8 cellular contexts compared by ENCODE assay signal in the genomic region with DNA sequence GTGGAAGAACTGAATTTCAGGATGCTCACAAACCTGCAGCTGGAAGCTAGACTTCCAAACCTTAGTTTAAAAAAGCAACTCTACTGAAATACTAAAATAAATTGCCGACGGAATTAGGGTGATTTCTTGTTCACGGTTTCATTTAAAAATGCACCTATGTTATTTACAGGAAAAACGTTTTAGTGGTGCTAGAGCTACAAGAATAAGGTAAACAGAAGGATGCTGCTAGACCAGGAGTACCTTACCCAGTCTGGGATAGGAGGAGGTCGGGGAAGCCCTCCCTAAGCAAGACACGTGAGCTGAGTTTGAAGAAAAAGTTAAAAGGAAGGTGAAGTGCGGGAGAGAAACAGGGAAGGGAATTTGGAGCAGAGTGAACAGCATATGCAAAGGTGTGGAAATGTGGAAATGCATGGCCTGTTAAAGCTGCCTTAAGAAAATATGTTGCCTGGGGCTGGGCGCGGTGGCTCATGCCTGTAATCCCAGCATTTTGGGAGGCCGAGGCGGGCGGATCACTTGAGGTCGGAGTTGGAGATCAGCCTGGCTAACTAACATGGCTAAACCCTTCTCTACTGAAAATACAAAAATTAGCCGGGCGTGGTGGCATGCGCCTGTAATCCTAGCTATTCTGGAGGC. TPM values are rescaled to one million over a fixed set of nuclear protein-coding genes. Genes with fewer than 3 reads are reported as not detected.
DNase-seq lines count a peak whose midpoint lies in the region; ATAC-seq, FAIRE-seq and TF ChIP-seq lines count a peak whose summit lies in the region.

No MANE protein-coding gene starts in this region.

- H3K9me3 ChIP-seq in gastrocnemius medialis, result no peaks in the 10 kb centered on the region

- H3K4me1 ChIP-seq in gastrocnemius medialis, result peaks cover 56 to 70% of the 10 kb centered on the region in 2 donors

- H3K9me3 Mint-ChIP-seq in activated B cell treated with CpG ODN at 0.5 μM for 24 hours (no peaks in the 10 kb centered on the region), glutamatergic neuron (ENCODE audit: unreplicated experiment) (peaks cover 8% of the 10 kb centered on the region)

- no peaks in the 10 kb centered on the region for H3K27me3 Mint-ChIP-seq in activated B cell treated with CpG ODN at 0.5 μM for 24 hours
- peaks cover 10% of the 10 kb centered on the region for H3K27me3 Mint-ChIP-seq in glutamatergic neuron (ENCODE audit: unreplicated experiment)

- peak overlapping the region; percentile 93 for H3K4me3 Mint-ChIP-seq in activated B cell treated with CpG ODN at 0.5 μM for 24 hours
- peak overlapping the region; percentile 85 for H3K4me3 Mint-ChIP-seq in glutamatergic neuron (ENCODE audit: unreplicated experiment)

- no peak for FAIRE-seq in urothelium cell line (lab: Jason Lieb, UNC)

- TF ChIP-seq CTCF in GM12864 (IDR thresholded peaks at IDR 0.05; ENCODE audit: low read depth, low read length, missing control alignments), result no peak
- no peak for TF ChIP-seq CTCF in activated B cell treated with CpG ODN at 0.5 μM for 24 hours (IDR thresholded peaks at IDR 0.05)
- TF ChIP-seq CTCF in glutamatergic neuron (IDR thresholded peaks at IDR 0.05; ENCODE audit: partially characterized antibody, unreplicated experiment), result no peak
- no peak for TF ChIP-seq CTCF in gastrocnemius medialis (IDR thresholded peaks at IDR 0.05 in 4 of 5, conservative IDR thresholded peaks at IDR 0.05 in 1 of 5)
- TF ChIP-seq CTCF in GM20000 (IDR thresholded peaks at IDR 0.05; ENCODE audit: extremely low read depth, missing control alignments), result no peak

- H3K4me3 ChIP-seq in GM12864 (ENCODE audit: low read depth, low read length) (peak overlapping the region; percentile 80; the same call in 1 of the 2 replicates), gastrocnemius medialis (peak overlapping the region; percentile 83 to 94 (median 91))

- H3K27ac Mint-ChIP-seq in activated B cell treated with CpG ODN at 0.5 μM for 24 hours (peak overlapping the region; percentile 97), glutamatergic neuron (ENCODE audit: unreplicated experiment) (peak overlapping the region; percentile 96)

- no peak for TF ChIP-seq POLR2A in gastrocnemius medialis (IDR thresholded peaks at IDR 0.05)

- H3K36me3 Mint-ChIP-seq in activated B cell treated with CpG ODN at 0.5 μM for 24 hours (ENCODE audit: low read depth) (peaks cover 32% of the 10 kb centered on the region), glutamatergic neuron (ENCODE audit: unreplicated experiment) (peaks cover 3% of the 10 kb centered on the region)

- no peak for DNase-seq in GM12864 (ENCODE audit: low read depth)
- DNase-seq in activated B cell treated with CpG ODN at 0.5 μM for 24 hours, result peak; percentile 7
- no peak for DNase-seq in glutamatergic neuron
- DNase-seq in gastrocnemius medialis, result no peak
- DNase-seq in cerebellum (ENCODE audit: low spot score), result no peak
- DNase-seq in GM20000 (ENCODE audit: low spot score), result no peak
- no peak for DNase-seq in urothelium cell line (ENCODE audit: low spot score)
- DNase-seq in hypothalamus (lab: John Stamatoyannopoulos, UW), result no peak

- peaks cover 0 to 20% of the 10 kb centered on the region in 2 donors for H3K36me3 ChIP-seq in gastrocnemius medialis

- CTCF ChIA-PET in activated B cell treated with CpG ODN at 0.5 μM for 24 hours (lab: Charles Lee), result interaction anchor here (2.0 to 2.8 kb wide), 3 partner anchors 21 to 113 kb away, joined by 14 to 16 read pairs (median 15); no protein-coding TSS in a partner anchor

- in situ Hi-C loops in gastrocnemius medialis (cut with MboI; ENCODE audit: low sequenced_read_pairs in 4 of 4), result no loop called here

- intact Hi-C loops in activated B cell treated with CpG ODN at 0.5 μM for 24 hours (cut with micrococcal nuclease) (loop anchor here (2.0 to 5.0 kb wide), 6 partner anchors 74 to 612 kb away; a partner anchor contains a TSS), gastrocnemius medialis (cut with DNase I; ENCODE audit: low total_unique reads) (loop anchor here (5.0 to 10.0 kb wide), 2 partner anchors 177 to 274 kb away; a partner anchor contains a TSS)

- POLR2A ChIA-PET in activated B cell treated with CpG ODN at 0.5 μM for 24 hours (lab: Charles Lee), result interaction anchor here (0.6 to 4.8 kb wide), 25 partner anchors 8 to 912 kb away, joined by 3 to 45 read pairs (median 8); a partner anchor contains a TSS

- peak overlapping the region; percentile 93 to 100 (median 99) for H3K27ac ChIP-seq in gastrocnemius medialis

- no peaks in the 10 kb centered on the region for H3K27me3 ChIP-seq in gastrocnemius medialis

- H3K4me1 Mint-ChIP-seq in activated B cell treated with CpG ODN at 0.5 μM for 24 hours, result peaks cover 69% of the 10 kb centered on the region
- peaks cover 23% of the 10 kb centered on the region for H3K4me1 Mint-ChIP-seq in glutamatergic neuron (ENCODE audit: low read depth, unreplicated experiment)

- ATAC-seq in activated B cell treated with CpG ODN at 0.5 μM for 24 hours (ENCODE audit: low read depth), result no peak
- no peak for ATAC-seq in gastrocnemius medialis

RNA-seq across cellular contexts. Expression of a gene that starts 1.4 kb away (rescaled TPM):
- total RNA-seq in activated B cell treated with CpG ODN at 0.5 μM for 24 hours, result 865 and 906 TPM in 2 replicates
- total RNA-seq in glutamatergic neuron (ENCODE audit: unreplicated experiment), result 885 TPM
- 1,000 to 10,000 TPM; 1,340 to 3,366 (median 1,705) TPM for total RNA-seq in gastrocnemius medialis
- 295 TPM for total RNA-seq in cerebellum

RNA-seq across cellular contexts. Expression of a gene that starts 18.7 kb away (rescaled TPM):
- total RNA-seq in activated B cell treated with CpG ODN at 0.5 μM for 24 hours (0.16 and 0.44 TPM in 2 replicates), glutamatergic neuron (ENCODE audit: unreplicated experiment) (4.6 TPM), gastrocnemius medialis (1 to 10 TPM in 1 of 4 donors, under 1 TPM in 2, not detected in 1; 0.93 to 1.7 (median 0.94) TPM), cerebellum (1.9 TPM)

RNA-seq across cellular contexts. Expression of a gene that starts 51.5 kb away (rescaled TPM):
- total RNA-seq in activated B cell treated with CpG ODN at 0.5 μM for 24 hours, result not detected in 2 replicates
- 1.3 TPM for total RNA-seq in glutamatergic neuron (ENCODE audit: unreplicated experiment)
- 1 to 10 TPM; 3.9 to 5.4 (median 4.9) TPM for total RNA-seq in gastrocnemius medialis
- 4.5 TPM for total RNA-seq in cerebellum
